Comparison of ENCODE assay signal across 19 cellular contexts in genomic region chrX:149314031-149314430, GRCh38.
DNase-seq lines count a peak whose midpoint lies in the region; ATAC-seq and TF ChIP-seq lines count a peak whose summit lies in the region.
"Had no signal": no experiment of that assay in that cellular context is flagged by ENCODE, and none has a peak within 500 bp of the region (broad histone marks: within the 10 kb centered on the region; RNA-seq: fewer than 3 reads in every experiment).

No MANE protein-coding gene starts in this region.

- peaks cover 21% of the 10 kb centered on the region for H3K9me3 Mint-ChIP-seq in nephron
- peaks cover 0 to 11% (median 5%) of the 10 kb centered on the region in 7 donors for H3K9me3 Mint-ChIP-seq in CD14-positive monocyte
- H3K9me3 Mint-ChIP-seq: activated CD4-positive, alpha-beta memory T cell treated with anti-CD3 and anti-CD28 coated beads, Interleukin-2, amount 10 ng/mL, durations not matched to agents 7 days and 5 days; activated T-cell treated with anti-CD3 and anti-CD28 coated beads, Interleukin-2, amount 50 U/mL, for 4 hours; CD8-positive, alpha-beta T cell; T-cell had no signal

- H3K27ac Mint-ChIP-seq in nephron (peak overlapping the region; percentile 84 to 92 (median 84)), CD14-positive monocyte (no peak overlapping the region)
- H3K27ac Mint-ChIP-seq: activated CD4-positive, alpha-beta memory T cell treated with anti-CD3 and anti-CD28 coated beads, Interleukin-2, amount 10 ng/mL, durations not matched to agents 7 days and 5 days; activated naive CD8-positive, alpha-beta T cell; CD8-positive, alpha-beta T cell; T-cell had no signal

- no peaks in the 10 kb centered on the region for H3K36me3 Mint-ChIP-seq in nephron (ENCODE audit: low read depth)
- H3K36me3 Mint-ChIP-seq in CD14-positive monocyte = no peaks in the 10 kb centered on the region
- H3K36me3 Mint-ChIP-seq: activated naive CD8-positive, alpha-beta T cell; CD8-positive, alpha-beta T cell; T-cell had no signal

- peak; percentile 91 for DNase-seq in SK-MEL-5 (ENCODE audit: low read depth, low spot score)
- peak; percentile 39 for DNase-seq in epidermal melanocyte (ENCODE audit: insufficient read length, low spot score)
- no peak for DNase-seq in DMS79 treated with DMSO at 0.1 percent for 48 hours (lab: John Stamatoyannopoulos, UW)
- DNase-seq in NCI-H2196 treated with DMSO at 0.1 percent for 48 hours (lab: John Stamatoyannopoulos, UW; ENCODE audit: unreplicated experiment) = no peak
- DNase-seq in CD14-positive monocyte (ENCODE audit: low spot score) = no peak
- DNase-seq: activated CD4-positive, alpha-beta memory T cell treated with anti-CD3 and anti-CD28 coated beads, Interleukin-2, amount 10 ng/mL, durations not matched to agents 7 days and 5 days; activated T-cell treated with anti-CD3 and anti-CD28 coated beads, Interleukin-2, amount 50 U/mL, for 4 hours; CD8-positive, alpha-beta T cell; EL; heart right ventricle; islet precursor cell; NCI-H1105 treated with DMSO at 0.1 percent for 48 hours; NCI-H2227 treated with DMSO at 0.1 percent for 48 hours; NK-92 treated with Interleukin-12 subunit alpha and Interleukin-12 subunit beta, amount 100 ng/mL, for 24 hours; T-cell; transverse colon had no signal

- no peak for ATAC-seq in HG03159 (IDR thresholded peaks at IDR 0.05; ENCODE audit: unreplicated experiment)
- ATAC-seq: activated T-cell treated with anti-CD3 and anti-CD28 coated beads, Interleukin-2, amount 50 U/mL, for 4 hours; CD8-positive, alpha-beta T cell; heart right ventricle; T-cell had no signal

- intact Hi-C loops in CD14-positive monocyte (cut with micrococcal nuclease) = no loop called here

- H3K27me3 Mint-ChIP-seq in nephron (ENCODE audit: low read depth) (no peaks in the 10 kb centered on the region), CD14-positive monocyte (ENCODE audit: low read depth in 3 of 3) (peaks cover 0 to 3% (median 1%) of the 10 kb centered on the region in 3 donors)
- H3K27me3 Mint-ChIP-seq: activated CD4-positive, alpha-beta memory T cell treated with anti-CD3 and anti-CD28 coated beads, Interleukin-2, amount 10 ng/mL, durations not matched to agents 7 days and 5 days; activated naive CD8-positive, alpha-beta T cell had no signal

- H3K4me1 Mint-ChIP-seq in nephron = peaks cover 9% of the 10 kb centered on the region
- H3K4me1 Mint-ChIP-seq in CD14-positive monocyte = no peaks in the 10 kb centered on the region
- H3K4me1 Mint-ChIP-seq: activated CD4-positive, alpha-beta memory T cell treated with anti-CD3 and anti-CD28 coated beads, Interleukin-2, amount 10 ng/mL, durations not matched to agents 7 days and 5 days; T-cell had no signal

- H3K4me3 Mint-ChIP-seq in nephron (peak overlapping the region; percentile 24 to 31 (median 29)), CD14-positive monocyte (no peak overlapping the region)
- H3K4me3 Mint-ChIP-seq: activated CD4-positive, alpha-beta memory T cell treated with anti-CD3 and anti-CD28 coated beads, Interleukin-2, amount 10 ng/mL, durations not matched to agents 7 days and 5 days; activated naive CD8-positive, alpha-beta T cell; activated T-cell treated with anti-CD3 and anti-CD28 coated beads, Interleukin-2, amount 50 U/mL, for 4 hours; CD8-positive, alpha-beta T cell; T-cell had no signal

- TF ChIP-seq CTCF in nephron (IDR thresholded peaks at IDR 0.05; ENCODE audit: unreplicated experiment in 3 of 3) (no peak), CD14-positive monocyte (IDR thresholded peaks at IDR 0.05) (no peak)

- in situ Hi-C loops in SK-MEL-5 (cut with HindIII; ENCODE audit: low pct_unique_long_range_greater_than_20kb, low sequenced_read_pairs) = no loop called here

Comparison
In these comparisons a context has a peak if more than half of its experiments do, and no peak if none do; other contexts are left out.
1. DNase-seq: peak in SK-MEL-5 (single experiment) and epidermal melanocyte (single experiment); none in DMS79 treated with DMSO at 0.1 percent for 48 hours (single experiment), NCI-H2196 treated with DMSO at 0.1 percent for 48 hours (single experiment) and CD14-positive monocyte (single experiment).
2. H3K27ac Mint-ChIP-seq: peak in nephron (3 of 3); none in CD14-positive monocyte (0 of 7).
3. H3K4me3 Mint-ChIP-seq: peak in nephron (3 of 3); none in CD14-positive monocyte (0 of 2).